ENCODE assay signal across 11 cellular contexts in the genomic region with DNA sequence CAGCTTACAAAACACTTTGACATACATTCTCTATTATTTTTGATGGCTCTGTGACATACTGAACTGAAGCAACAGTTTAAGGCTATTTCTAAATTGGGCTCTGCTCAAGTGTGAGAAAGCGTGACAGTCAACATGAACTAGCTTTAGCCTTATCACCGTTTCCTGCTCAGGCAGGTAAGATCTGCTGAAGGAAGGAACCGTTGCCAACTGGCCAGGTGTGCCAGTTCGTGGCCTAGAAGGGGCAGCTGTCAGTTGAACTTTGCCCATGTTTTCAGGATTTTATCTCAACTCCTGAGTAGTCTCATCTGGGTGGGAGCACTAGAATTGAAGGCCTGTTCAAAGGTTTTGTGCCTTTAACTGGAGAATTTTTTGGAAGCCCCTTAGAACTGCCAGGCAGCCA.
DNase-seq lines count a peak whose midpoint lies in the region; ATAC-seq and TF ChIP-seq lines count a peak whose summit lies in the region.
"Had no signal": no experiment of that assay in that cellular context is flagged by ENCODE, and none has a peak within 500 bp of the region (broad histone marks: within the 10 kb centered on the region; RNA-seq: fewer than 3 reads in every experiment).

No MANE protein-coding gene starts in this region.

- CTCF ChIA-PET in IMR-90 (lab: Yijun Ruan, JAX), result no interaction called here

- no peak overlapping the region for H3K18ac ChIP-seq in IMR-90 (ENCODE audit: low read depth, low read length)

- H3K23ac ChIP-seq in IMR-90 (ENCODE audit: low read depth, low read length), result 0 out of 2 replicates have a peak overlapping the region, but pooled peaks have one; percentile 12

- H3K4me3 Mint-ChIP-seq in neural crest cell, result no peak overlapping the region
- H3K4me3 Mint-ChIP-seq: activated naive CD4-positive, alpha-beta T cell treated with anti-CD3 and anti-CD28 coated beads, Interleukin-2, amount 10 ng/mL, durations not matched to agents 7 days and 5 days had no signal

- H3K9ac ChIP-seq in IMR-90 (ENCODE audit: low read depth, low read length), result no peak overlapping the region
- H3K9ac ChIP-seq: KMS-11 had no signal

- peak overlapping the region; percentile 79 for H3K27ac ChIP-seq in DOHH2 (ENCODE audit: low read depth, low read length)
- H3K27ac ChIP-seq in IMR-90 (ENCODE audit: insufficient read depth, low read length), result no peak overlapping the region
- peak overlapping the region; percentile 49 to 77 for H3K27ac ChIP-seq in ascending aorta
- H3K27ac ChIP-seq: KMS-11 had no signal

- peak overlapping the region; percentile 12 for H3K27ac Mint-ChIP-seq in neural crest cell (ENCODE audit: unreplicated experiment)
- H3K27ac Mint-ChIP-seq: activated naive CD4-positive, alpha-beta T cell treated with anti-CD3 and anti-CD28 coated beads, Interleukin-2, amount 10 ng/mL, durations not matched to agents 7 days and 5 days had no signal

- dilution Hi-C loops in IMR-90 (cut with HindIII; ENCODE audit: low sequenced_read_pairs, unreplicated experiment), result no loop called here

- H3K4me1 Mint-ChIP-seq in neural crest cell, result peaks cover 17% of the 10 kb centered on the region

- in situ Hi-C loops in IMR-90 (cut with MboI; ENCODE audit: low sequenced_read_pairs), result no loop called here

- H3K14ac ChIP-seq in IMR-90 (replicated peaks; ENCODE audit: low read depth, low read length), result peak overlapping the region; percentile 30; the same call in 1 of the 2 replicates

- no peak overlapping the region for H2AFZ ChIP-seq in IMR-90 (replicated peaks; ENCODE audit: low read length, poor library complexity)

- H3K36me3 ChIP-seq in DOHH2 (ENCODE audit: control insufficient read depth, low read length), result no peaks in the 10 kb centered on the region; the same call in 1 of the 2 replicates
- H3K36me3 ChIP-seq in IMR-90 (ENCODE audit: control insufficient read depth, insufficient read depth, low read length), result no peaks in the 10 kb centered on the region
- H3K36me3 ChIP-seq in ascending aorta, result no peaks in the 10 kb centered on the region

- peaks cover 23% of the 10 kb centered on the region for H3K9me1 ChIP-seq in IMR-90 (ENCODE audit: insufficient read depth, low read length)

- 97% methylated on average over 4 of the region's 4 CpGs; no CpG with 5 or more reads in 1 of the 2 experiments for WGBS in IMR-90 (ENCODE audit: extremely low coverage in 2 of 2, insufficient read length in 1 of 2), 2 experiments

- no peak overlapping the region; the same call in 1 of the 2 replicates for H2BK20ac ChIP-seq in IMR-90 (ENCODE audit: low read depth, low read length)

- POLR2A ChIA-PET in IMR-90 (lab: Charles Lee; ENCODE audit: unreplicated experiment), result no interaction called here

- H3K79me1 ChIP-seq in IMR-90 (ENCODE audit: low read depth in 1 of 2, low read length in 2 of 2), result peaks cover 56 to 91% of the 10 kb centered on the region in 2 experiments

- no peak for TF ChIP-seq RAD21 in IMR-90 (IDR thresholded peaks at IDR 0.05; ENCODE audit: low read length)

- H3K9me3 ChIP-seq in DOHH2 (ENCODE audit: control insufficient read depth, insufficient read depth, low read length) (peaks cover 8% of the 10 kb centered on the region; the same call in 1 of the 2 replicates), IMR-90 (ENCODE audit: control insufficient read depth, insufficient read depth, low read length) (no peaks in the 10 kb centered on the region), ascending aorta (no peaks in the 10 kb centered on the region)

- H3K4me1 ChIP-seq in DOHH2 (ENCODE audit: control insufficient read depth, low read length) (peaks cover 89% of the 10 kb centered on the region), IMR-90 (ENCODE audit: control insufficient read depth, insufficient read depth, low read length) (peaks cover 18% of the 10 kb centered on the region), ascending aorta (peaks cover 10 to 39% of the 10 kb centered on the region in 2 donors)

- TF ChIP-seq CTCF in DOHH2 (IDR thresholded peaks at IDR 0.05; ENCODE audit: low read depth, low read length, poor library complexity, severe bottlenecking), result no peak
- TF ChIP-seq CTCF in IMR-90 (conservative IDR thresholded peaks at IDR 0.05; ENCODE audit: low read depth, low read length), result no peak
- no peak for TF ChIP-seq CTCF in ascending aorta (IDR thresholded peaks at IDR 0.05)
- no peak for TF ChIP-seq CTCF in neural crest cell (conservative IDR thresholded peaks at IDR 0.05)

- BruUV-seq in IMR-90 (replicated peaks; lab: Mats Ljungman, UMichigan), result no TSS peak

- H3K4me3 ChIP-seq in DOHH2 (ENCODE audit: low read length), result peak overlapping the region; percentile 64
- no peak overlapping the region for H3K4me3 ChIP-seq in IMR-90 (ENCODE audit: insufficient read depth, low read depth, low read length)
- H3K4me3 ChIP-seq in ascending aorta, result no peak overlapping the region

- H3F3A ChIP-seq in DOHH2 (ENCODE audit: control insufficient read depth, insufficient read depth), result peaks cover 27% of the 10 kb centered on the region

- H2BK120ac ChIP-seq in IMR-90 (ENCODE audit: low read depth, low read length), result peak overlapping the region; percentile 41; the same call in 1 of the 2 replicates

- no peak for ATAC-seq in IMR-90 (ENCODE audit: low read depth)

- no peaks in the 10 kb centered on the region for H3K79me2 ChIP-seq in DOHH2 (ENCODE audit: control insufficient read depth, low read length)

- peak overlapping the region; percentile 87; the same call in 2 of the 3 replicates for H2BK15ac ChIP-seq in IMR-90 (ENCODE audit: low read depth, low read length)

- H3K4ac ChIP-seq in IMR-90 (ENCODE audit: low read depth, low read length), result peak overlapping the region; percentile 30

- H2AK9ac ChIP-seq in IMR-90 (replicated peaks; ENCODE audit: low read depth, low read length, poor library complexity), result no peak overlapping the region

- H4K20me1 ChIP-seq in DOHH2 (ENCODE audit: control insufficient read depth, insufficient read depth, low read depth, low read length) (no peaks in the 10 kb centered on the region), IMR-90 (ENCODE audit: insufficient read depth, low read length) (no peaks in the 10 kb centered on the region)

- no peak overlapping the region; the same call in 1 of the 2 replicates for H4K5ac ChIP-seq in IMR-90 (ENCODE audit: low read depth, low read length)

- TF ChIP-seq POLR2A in IMR-90 (IDR thresholded peaks at IDR 0.05; ENCODE audit: low read depth, low read length), result no peak

- H3K56ac ChIP-seq in IMR-90 (ENCODE audit: extremely low read depth, insufficient read depth, low read length), result no peak overlapping the region

- intact Hi-C loops in IMR-90 (cut with micrococcal nuclease), result no loop called here
- intact Hi-C loops in ascending aorta (cut with DNase I), result no loop called here

- H3K9me2 ChIP-seq in DOHH2 (replicated peaks; ENCODE audit: control insufficient read depth, low read length), result no peaks in the 10 kb centered on the region

- DNase-seq in IMR-90 (no peak), ascending aorta (ENCODE audit: low spot score in 2 of 2) (no peak), neural crest cell (ENCODE audit: low read depth, low spot score) (no peak), SHP77 (lab: John Stamatoyannopoulos, UW) (no peak), NCI-H1048 (lab: John Stamatoyannopoulos, UW) (no peak)
- DNase-seq in effector CD4-positive, alpha-beta T cell, result no peak
- no peak for DNase-seq in activated CD4-positive, CD25-positive, alpha-beta regulatory T cell (lab: John Stamatoyannopoulos, UW)
- DNase-seq: activated naive CD4-positive, alpha-beta T cell treated with anti-CD3 and anti-CD28 coated beads, Interleukin-2, amount 10 ng/mL, durations not matched to agents 7 days and 5 days; occipital lobe had no signal

- H3K4me2 ChIP-seq in DOHH2 (ENCODE audit: low read length) (peak overlapping the region; percentile 87), IMR-90 (ENCODE audit: low read depth, low read length) (no peak overlapping the region)
- H3K4me2 ChIP-seq: KMS-11 had no signal

- no peaks in the 10 kb centered on the region for H3K27me3 ChIP-seq in DOHH2 (ENCODE audit: control insufficient read depth, low read length)
- H3K27me3 ChIP-seq in IMR-90 (ENCODE audit: control insufficient read depth, insufficient read depth, low read length), result no peaks in the 10 kb centered on the region
- H3K27me3 ChIP-seq in ascending aorta, result no peaks in the 10 kb centered on the region

- no peaks in the 10 kb centered on the region for H3K27me3 Mint-ChIP-seq in neural crest cell (ENCODE audit: low read depth)
- H3K27me3 Mint-ChIP-seq: activated naive CD4-positive, alpha-beta T cell treated with anti-CD3 and anti-CD28 coated beads, Interleukin-2, amount 10 ng/mL, durations not matched to agents 7 days and 5 days had no signal

- peak overlapping the region; percentile 44; the same call in 1 of the 2 replicates for H4K91ac ChIP-seq in IMR-90 (ENCODE audit: insufficient read depth, low read depth, low read length)

- no peaks in the 10 kb centered on the region for H3K9me3 Mint-ChIP-seq in neural crest cell

- H4K8ac ChIP-seq in IMR-90 (ENCODE audit: low read depth in 2 of 2, low read length in 2 of 2), result no peak overlapping the region; a peak in 2 of 4 replicates

- no peaks in the 10 kb centered on the region for H3K36me3 Mint-ChIP-seq in neural crest cell (ENCODE audit: low read depth)

- H2BK5ac ChIP-seq in IMR-90 (ENCODE audit: low read depth, low read length, poor library complexity, severe bottlenecking), result no peak overlapping the region

- peak overlapping the region; percentile 54 for H2AK5ac ChIP-seq in IMR-90 (ENCODE audit: low read depth, low read length)

TF ChIP-seq in IMR-90, 13 proteins besides CTCF, POLR2A, EP300 and RAD21:
- TF ChIP-seq SMC3 (IDR thresholded peaks at IDR 0.05; ENCODE audit: low read depth, low read length) (no peak), MXI1 (IDR thresholded peaks at IDR 0.05; ENCODE audit: borderline replicate concordance, low read depth, low read length) (no peak), MAZ (IDR thresholded peaks at IDR 0.05; ENCODE audit: borderline replicate concordance, low read depth, low read length) (no peak), MAFK (IDR thresholded peaks at IDR 0.05; ENCODE audit: low read depth, low read length) (no peak), RCOR1 (IDR thresholded peaks at IDR 0.05; ENCODE audit: insufficient replicate concordance, low read length) (no peak)
TF ChIP-seq in IMR-90: peak in this region for 0.
